16 cellular contexts compared by ENCODE assay signal in genomic region chr5:71937906-71938698, GRCh38.
DNase-seq lines count a peak whose midpoint lies in the region; ATAC-seq and TF ChIP-seq lines count a peak whose summit lies in the region.
"Had no signal": no experiment of that assay in that cellular context is flagged by ENCODE, and none has a peak within 500 bp of the region (broad histone marks: within the 10 kb centered on the region; RNA-seq: fewer than 3 reads in every experiment).

No MANE protein-coding gene starts in this region.

- WGBS in testis, 2 donors, result 65 to 68% methylated on average over 11 of the region's 11 CpGs

- intact Hi-C loops in Right ventricle myocardium inferior (cut with DNase I), result no loop called here
- intact Hi-C loops in testis (cut with DNase I; ENCODE audit: low total_unique reads), result no loop called here
- intact Hi-C loops in CD4-positive, alpha-beta memory T cell (cut with micrococcal nuclease), result no loop called here

- no peak overlapping the region for H3K4me3 ChIP-seq in right atrium auricular region
- no peak overlapping the region for H3K4me3 ChIP-seq in testis
- no peak overlapping the region for H3K4me3 ChIP-seq in CD4-positive, alpha-beta memory T cell (ENCODE audit: low read length in 2 of 2)
- H3K4me3 ChIP-seq: BLaER1, mucosa of descending colon, psoas muscle had no signal

- H3K27me3 Mint-ChIP-seq in CD4-positive, alpha-beta memory T cell, result peaks cover 0 to 18% of the 10 kb centered on the region in 2 donors

- no peak overlapping the region for H3K4me3 Mint-ChIP-seq in CD4-positive, alpha-beta memory T cell
- H3K4me3 Mint-ChIP-seq: activated naive CD8-positive, alpha-beta T cell; stimulated activated effector memory CD8-positive, alpha-beta T cell treated with anti-CD3 and anti-CD28 coated beads, Interleukin-12 subunit alpha, Interleukin-12 subunit beta, amount 100 ng/mL, for 72 hours had no signal

- H3K27me3 ChIP-seq in right atrium auricular region, result no peaks in the 10 kb centered on the region
- no peaks in the 10 kb centered on the region for H3K27me3 ChIP-seq in testis
- no peaks in the 10 kb centered on the region for H3K27me3 ChIP-seq in CD4-positive, alpha-beta memory T cell (ENCODE audit: insufficient read depth, low read length)
- H3K27me3 ChIP-seq: BLaER1 had no signal

- H3K27ac ChIP-seq in right atrium auricular region, result no peak overlapping the region
- H3K27ac ChIP-seq in testis, result no peak overlapping the region
- no peak overlapping the region for H3K27ac ChIP-seq in CD4-positive, alpha-beta memory T cell (ENCODE audit: low read depth, low read length)
- H3K27ac ChIP-seq: BLaER1, psoas muscle had no signal

- TF ChIP-seq CTCF in right atrium auricular region (IDR thresholded peaks at IDR 0.05) (no peak), testis (IDR thresholded peaks at IDR 0.05) (no peak)

- H3K9me3 Mint-ChIP-seq in CD4-positive, alpha-beta memory T cell, result peaks cover 0 to 5% (median 0%) of the 10 kb centered on the region in 8 donors
- H3K9me3 Mint-ChIP-seq: stimulated activated effector memory CD8-positive, alpha-beta T cell treated with anti-CD3 and anti-CD28 coated beads, Interleukin-12 subunit alpha, Interleukin-12 subunit beta, amount 100 ng/mL, for 72 hours had no signal

- peaks cover 0 to 22% of the 10 kb centered on the region in 2 donors for H3K4me1 ChIP-seq in right atrium auricular region
- peaks cover under 1% of the 10 kb centered on the region for H3K4me1 ChIP-seq in testis
- H3K4me1 ChIP-seq in CD4-positive, alpha-beta memory T cell (ENCODE audit: insufficient read depth, low read length), result no peaks in the 10 kb centered on the region
- H3K4me1 ChIP-seq: psoas muscle had no signal

- H3K36me3 ChIP-seq in right atrium auricular region, result no peaks in the 10 kb centered on the region
- H3K36me3 ChIP-seq in testis (ENCODE audit: low read depth, missing control alignments), result no peaks in the 10 kb centered on the region
- no peaks in the 10 kb centered on the region for H3K36me3 ChIP-seq in CD4-positive, alpha-beta memory T cell (ENCODE audit: insufficient read depth, low read length)
- H3K36me3 ChIP-seq: BLaER1 had no signal

- no peak for TF ChIP-seq POLR2A in testis (IDR thresholded peaks at IDR 0.05)

- H3K4me1 Mint-ChIP-seq in CD4-positive, alpha-beta memory T cell, result no peaks in the 10 kb centered on the region
- H3K4me1 Mint-ChIP-seq: stimulated activated effector memory CD8-positive, alpha-beta T cell treated with anti-CD3 and anti-CD28 coated beads, Interleukin-12 subunit alpha, Interleukin-12 subunit beta, amount 100 ng/mL, for 72 hours had no signal

- H3K27ac Mint-ChIP-seq in CD4-positive, alpha-beta memory T cell, result peak overlapping the region in 1 of 7 donors; percentile 14
- H3K27ac Mint-ChIP-seq: activated naive CD8-positive, alpha-beta T cell; stimulated activated effector memory CD8-positive, alpha-beta T cell treated with anti-CD3 and anti-CD28 coated beads, Interleukin-12 subunit alpha, Interleukin-12 subunit beta, amount 100 ng/mL, for 72 hours had no signal

- no peak for DNase-seq in Right ventricle myocardium inferior (ENCODE audit: missing footprints)
- no peak for DNase-seq in right atrium auricular region (ENCODE audit: low spot score)
- DNase-seq in NCI-H69 (lab: John Stamatoyannopoulos, UW), result peak; percentile 97
- DNase-seq in globus pallidus (ENCODE audit: low spot score), result peak; percentile 56
- peak; percentile 25 for DNase-seq in testis
- DNase-seq in AML-193 (lab: John Stamatoyannopoulos, UW), result no peak
- no peak for DNase-seq in CD4-positive, alpha-beta memory T cell
- DNase-seq: activated CD8-positive, alpha-beta memory T cell treated with anti-CD3 and anti-CD28 coated beads, Interleukin-2, amount 50 U/mL, for 48 hours; NCI-H2171 treated with DMSO at 0.1 percent for 48 hours; psoas muscle; SIG-M5 had no signal

- no peaks in the 10 kb centered on the region for H3K36me3 Mint-ChIP-seq in CD4-positive, alpha-beta memory T cell
- H3K36me3 Mint-ChIP-seq: activated naive CD8-positive, alpha-beta T cell; stimulated activated effector memory CD8-positive, alpha-beta T cell treated with anti-CD3 and anti-CD28 coated beads, Interleukin-12 subunit alpha, Interleukin-12 subunit beta, amount 100 ng/mL, for 72 hours had no signal

- POLR2A ChIA-PET in CD4-positive, alpha-beta memory T cell (lab: Charles Lee; ENCODE audit: partially characterized antibody), result no interaction called here

- H3K9me3 ChIP-seq in right atrium auricular region (no peaks in the 10 kb centered on the region), testis (no peaks in the 10 kb centered on the region)
- H3K9me3 ChIP-seq in CD4-positive, alpha-beta memory T cell (ENCODE audit: control insufficient read depth in 1 of 2, low read length in 2 of 2), result no peaks in the 10 kb centered on the region
- H3K9me3 ChIP-seq: BLaER1, mucosa of descending colon, psoas muscle had no signal

- peak; percentile 65 for ATAC-seq in Right ventricle myocardium inferior
- ATAC-seq in GM18868 (IDR thresholded peaks at IDR 0.05; ENCODE audit: unreplicated experiment), result no peak
- ATAC-seq: psoas muscle had no signal

- CTCF ChIA-PET in CD4-positive, alpha-beta memory T cell (lab: Charles Lee; ENCODE audit: partially characterized antibody), result no interaction called here

Comparison
In these comparisons a context has a peak if more than half of its experiments do, and no peak if none do; other contexts are left out.
1. DNase-seq: peak in NCI-H69 (single experiment), globus pallidus (single experiment) and testis (single experiment); none in Right ventricle myocardium inferior (single experiment), right atrium auricular region (single experiment), AML-193 (0 of 2) and CD4-positive, alpha-beta memory T cell (0 of 5).